ENCODE assay signal across 9 cellular contexts in genomic region chr3:15804553-15805095, GRCh38. TPM values are rescaled to one million over a fixed set of nuclear protein-coding genes. Genes with fewer than 3 reads are reported as not detected.
DNase-seq lines count a peak whose midpoint lies in the region; ATAC-seq and TF ChIP-seq lines count a peak whose summit lies in the region.
"Had no signal": no experiment of that assay in that cellular context is flagged by ENCODE, and none has a peak within 500 bp of the region (broad histone marks: within the 10 kb centered on the region; RNA-seq: fewer than 3 reads in every experiment).

No MANE protein-coding gene starts in this region.

- in situ Hi-C loops in GM13976 (cut with MboI; ENCODE audit: low sequenced_read_pairs, unreplicated experiment) = loop anchor here (5.0 kb wide), 1 partner anchor 167 kb away; no protein-coding TSS in a partner anchor

- H3K4me3 Mint-ChIP-seq in IgD-negative memory B cell = no peak overlapping the region

- peak; percentile 47 for ATAC-seq in GM21515 (IDR thresholded peaks at IDR 0.05; ENCODE audit: unreplicated experiment)

- H3K9me3 Mint-ChIP-seq in IgD-negative memory B cell = no peaks in the 10 kb centered on the region

- H3K36me3 Mint-ChIP-seq in IgD-negative memory B cell = peaks cover 11% of the 10 kb centered on the region

- peak; percentile 53 for DNase-seq in Daoy (ENCODE audit: low read depth)
- DNase-seq in glomerular visceral epithelial cell (ENCODE audit: extremely low spot score) = peak; percentile 41
- DNase-seq in GF-D8 (lab: John Stamatoyannopoulos, UW) = no peak
- DNase-seq in stimulated activated CD4-positive, alpha-beta T cell treated with anti-CD3 and anti-CD28 coated beads, Interleukin-4, amount 100 ng/mL, for 24 hours = no peak
- no peak for DNase-seq in HT-29 (ENCODE audit: low spot score)
- DNase-seq in GM13976 (ENCODE audit: low spot score) = no peak
- DNase-seq: T-helper 9 cell had no signal

- no peaks in the 10 kb centered on the region for H3K27me3 Mint-ChIP-seq in IgD-negative memory B cell

- TF ChIP-seq CTCF in GM13976 (IDR thresholded peaks at IDR 0.05; ENCODE audit: borderline replicate concordance, control extremely low read depth, extremely low read depth, insufficient read depth, missing control alignments) = no peak

- peaks cover 33 to 67% (median 48%) of the 10 kb centered on the region in 3 donors for H3K4me1 Mint-ChIP-seq in IgD-negative memory B cell

- peak overlapping the region in 2 of 3 donors; percentile 29 to 46 for H3K27ac Mint-ChIP-seq in IgD-negative memory B cell

RNA-seq across cellular contexts. Expression of gene ANKRD28, which starts 6.8 kb away (rescaled TPM):
- total RNA-seq in Daoy (2014; rRNA removed; shearing (Covaris generic)) = 31.4 and 42.5 TPM in 2 replicates
- 8.8 TPM for polyA plus RNA-seq in IgD-negative memory B cell
- total RNA-seq in HT-29 (2014; rRNA removed; shearing (Covaris generic)) = 21.4 and 28.5 TPM in 2 replicates

Comparison
In these comparisons a context has a peak if more than half of its experiments do, and no peak if none do; other contexts are left out.
1. DNase-seq: peak in Daoy (single experiment) and glomerular visceral epithelial cell (single experiment); none in GF-D8 (single experiment), stimulated activated CD4-positive, alpha-beta T cell treated with anti-CD3 and anti-CD28 coated beads, Interleukin-4, amount 100 ng/mL, for 24 hours (single experiment), HT-29 (single experiment) and GM13976 (single experiment).